Comparison of ENCODE assay signal across 8 cellular contexts in the genomic region with DNA sequence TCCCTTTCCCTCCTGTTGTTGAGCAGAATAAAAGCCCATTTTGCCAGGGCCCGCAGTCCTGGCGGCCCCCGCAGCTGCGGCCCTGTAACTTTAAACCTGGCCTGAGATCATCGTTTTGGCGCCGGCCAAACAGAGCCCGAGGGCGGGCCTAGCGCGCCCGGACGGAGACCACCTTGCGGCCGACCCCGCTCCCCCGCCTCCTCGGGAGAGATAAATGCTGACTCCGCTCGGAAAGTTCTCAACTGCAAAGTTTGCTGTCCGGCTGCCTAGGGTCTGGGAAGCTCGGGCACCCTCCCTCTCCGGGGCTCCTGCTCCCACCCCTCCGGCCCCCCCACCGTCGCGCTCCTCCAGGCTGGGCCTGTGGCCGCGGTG. TPM values are rescaled to one million over a fixed set of nuclear protein-coding genes. Genes with fewer than 3 reads are reported as not detected.
DNase-seq lines count a peak whose midpoint lies in the region; ATAC-seq and TF ChIP-seq lines count a peak whose summit lies in the region.
"Had no signal": no experiment of that assay in that cellular context is flagged by ENCODE, and none has a peak within 500 bp of the region (broad histone marks: within the 10 kb centered on the region; RNA-seq: fewer than 3 reads in every experiment).

A gene with protein sequence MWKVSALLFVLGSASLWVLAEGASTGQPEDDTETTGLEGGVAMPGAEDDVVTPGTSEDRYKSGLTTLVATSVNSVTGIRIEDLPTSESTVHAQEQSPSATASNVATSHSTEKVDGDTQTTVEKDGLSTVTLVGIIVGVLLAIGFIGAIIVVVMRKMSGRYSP (plus strand): TSS at position 241 of the 372 bp plus-strand sequence. CDS start 202 bp downstream, outside the sequence.

- no peak within 1 kb of the TSS for H3K27ac Mint-ChIP-seq in Calu3 (ENCODE audit: unreplicated experiment)

- peak within 1 kb of the TSS; percentile 75 for H3K27ac ChIP-seq in foreskin keratinocyte
- H3K27ac ChIP-seq in muscle layer of colon (ENCODE audit: low read depth, low read length) = no peak within 1 kb of the TSS
- peak within 1 kb of the TSS; percentile 65 for H3K27ac ChIP-seq in urinary bladder (ENCODE audit: low read depth)

- H3K27me3 ChIP-seq in adipocyte (replicated peaks; ENCODE audit: control insufficient read depth, insufficient read depth, low read length) (peaks cover 27% of the 10 kb centered on the region), foreskin keratinocyte (no peaks in the 10 kb centered on the region), muscle layer of colon (ENCODE audit: control insufficient read depth in 1 of 2, insufficient read depth in 2 of 2, low read length in 2 of 2) (peaks cover 0 to 9% of the 10 kb centered on the region in 2 donors)

- TF ChIP-seq CTCF in foreskin keratinocyte (conservative IDR thresholded peaks at IDR 0.05) (no peak), Calu3 (IDR thresholded peaks at IDR 0.05; ENCODE audit: unreplicated experiment) (no peak)

- no peaks in the 10 kb centered on the region for H3K36me3 Mint-ChIP-seq in Calu3 (ENCODE audit: insufficient read depth, unreplicated experiment)

- no peaks in the 10 kb centered on the region for H3K4me1 Mint-ChIP-seq in Calu3 (ENCODE audit: low read depth, unreplicated experiment)

- CTCF ChIA-PET in Calu3 (lab: Charles Lee) = no interaction called here

- H3K4me1 ChIP-seq in adipocyte (ENCODE audit: control insufficient read depth, insufficient read depth, low read length) (peaks cover 22% of the 10 kb centered on the region), foreskin keratinocyte (peaks cover 33% of the 10 kb centered on the region), muscle layer of colon (ENCODE audit: insufficient read depth, low read length) (no peaks in the 10 kb centered on the region), urinary bladder (ENCODE audit: insufficient read depth) (no peaks in the 10 kb centered on the region)

- 1% methylated on average over 29 of the region's 29 CpGs for WGBS in urinary bladder

- H3K9ac ChIP-seq in adipocyte (ENCODE audit: low read length) (peak within 1 kb of the TSS; percentile 83), muscle layer of colon (ENCODE audit: low read length) (no peak within 1 kb of the TSS)

- H3K27me3 Mint-ChIP-seq in Calu3 (ENCODE audit: unreplicated experiment) = no peaks in the 10 kb centered on the region

- H3K36me3 ChIP-seq in adipocyte (ENCODE audit: control insufficient read depth, insufficient read depth, low read length, severe bottlenecking) (no peaks in the 10 kb centered on the region), muscle layer of colon (ENCODE audit: insufficient read depth, low read length) (no peaks in the 10 kb centered on the region), urinary bladder (ENCODE audit: insufficient read depth) (no peaks in the 10 kb centered on the region)

- H3K9me3 Mint-ChIP-seq in Calu3 (ENCODE audit: low read depth, unreplicated experiment) = peaks cover 2% of the 10 kb centered on the region

- peak within 1 kb of the TSS; percentile 85 for H3K4me3 ChIP-seq in adipocyte (ENCODE audit: low read length)
- peak within 1 kb of the TSS; percentile 66 to 81 for H3K4me3 ChIP-seq in muscle layer of colon (ENCODE audit: low read depth in 1 of 2, low read length in 2 of 2)
- peak within 1 kb of the TSS; percentile 37 for H3K4me3 ChIP-seq in urinary bladder (ENCODE audit: low read depth, low read length)

- peak; percentile 13 for ATAC-seq in foreskin keratinocyte

- intact Hi-C loops in Calu3 (cut with micrococcal nuclease; ENCODE audit: unreplicated experiment) = no loop called here

- H3K4me3 Mint-ChIP-seq in Calu3 (ENCODE audit: low read depth, unreplicated experiment) = no peak within 1 kb of the TSS

- H3K9me3 ChIP-seq in adipocyte (ENCODE audit: control insufficient read depth, low read length) (no peaks in the 10 kb centered on the region), muscle layer of colon (ENCODE audit: low read length) (no peaks in the 10 kb centered on the region)

- no TSS peak for BruUV-seq in Calu3 (replicated peaks; lab: Mats Ljungman, UMichigan)

- DNase-seq in adipocyte (ENCODE audit: low read depth) (no peak), foreskin keratinocyte (no peak), Calu3 (no peak), kidney tubule cell (ENCODE audit: low spot score) (no peak)
- DNase-seq in activated CD4-positive, alpha-beta T cell treated with anti-CD3 and anti-CD28 coated beads for 4 hours = no peak

RNA-seq across cellular contexts. Expression of the gene that starts here (rescaled TPM):
- 65.2 and 72.6 TPM in 2 replicates for total RNA-seq in foreskin keratinocyte
- polyA plus RNA-seq in foreskin keratinocyte = 63.9 and 66.5 TPM in 2 replicates
- 19.1 TPM for total RNA-seq in urinary bladder
- polyA plus RNA-seq in urinary bladder = 96.8 TPM
- not detected in 2 replicates for total RNA-seq in Calu3 (2022)
- total RNA-seq: NCI-H460 had no signal

Comparison
In these comparisons a context has a peak if more than half of its experiments do, and no peak if none do; other contexts are left out.
1. RNA of the gene that starts here (total RNA-seq): 65.2 to 72.6 TPM in foreskin keratinocyte and 19.1 TPM in urinary bladder (single experiment); not detected in Calu3; every median in the first group is over 10 times any median in the second.
2. Peak in every context shown above with its lines, with median percentiles within 50 percentile points of each other: H3K4me3 ChIP-seq.